20 cellular contexts compared by ENCODE assay signal in the genomic region with DNA sequence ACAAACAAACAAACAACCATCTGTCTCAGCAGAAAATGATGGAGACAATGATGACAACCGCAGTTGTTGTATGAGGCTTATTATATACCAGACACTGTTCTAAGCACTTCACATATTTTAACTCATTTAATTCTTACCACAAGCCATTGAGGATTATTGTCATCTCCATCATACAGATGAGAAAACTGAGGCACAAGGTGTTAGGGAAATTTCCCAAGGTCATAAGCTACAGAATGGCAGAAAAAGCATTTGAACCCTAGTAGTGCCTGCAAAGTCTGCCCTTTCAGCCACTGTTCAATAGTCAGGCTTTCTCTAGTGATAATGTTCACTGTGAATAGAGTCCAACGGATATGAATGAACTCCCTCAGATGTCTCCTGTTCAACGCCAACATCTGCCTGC.
"Had no signal": no experiment of that assay in that cellular context is flagged by ENCODE, and none has a peak within 500 bp of the region (broad histone marks: within the 10 kb centered on the region; RNA-seq: fewer than 3 reads in every experiment).

No MANE protein-coding gene starts in this region.

- H3K9me3 ChIP-seq: esophagus muscularis mucosa, gastrocnemius medialis, heart right ventricle, left lung, lower lobe of right lung had no signal

- FAIRE-seq: colon, endothelial cell of umbilical vein, islet of Langerhans, keratinocyte had no signal

- H3K27me3 ChIP-seq: dorsolateral prefrontal cortex, esophagus muscularis mucosa, foreskin keratinocyte, gastrocnemius medialis, heart right ventricle, left lung had no signal

- H3K4me3 ChIP-seq: coronary artery, dorsolateral prefrontal cortex, esophagus muscularis mucosa, gastrocnemius medialis, heart right ventricle, left lung, lower lobe of right lung had no signal

- ATAC-seq: foreskin keratinocyte, gastrocnemius medialis, heart right ventricle, left cardiac atrium, left lung, left ventricle myocardium superior, lower lobe of right lung had no signal

- H3K36me3 ChIP-seq: esophagus muscularis mucosa, gastrocnemius medialis, heart right ventricle, left lung, lower lobe of right lung had no signal

- DNase-seq: dermis blood vessel endothelial cell; dorsolateral prefrontal cortex; effector CD4-positive, alpha-beta T cell; effector memory CD4-positive, alpha-beta T cell; foreskin keratinocyte; gastrocnemius medialis; glutamatergic neuron; heart right ventricle; hippocampal formation; left cardiac atrium; left lung; left ventricle myocardium superior; lower lobe of right lung; midbrain had no signal

- H3K27ac ChIP-seq: coronary artery, esophagus muscularis mucosa, foreskin keratinocyte, gastrocnemius medialis, heart right ventricle, left lung, lower lobe of right lung had no signal

- H3K4me1 ChIP-seq: foreskin keratinocyte had no signal
